Comparison of ENCODE assay signal across 27 cellular contexts in the genomic region with DNA sequence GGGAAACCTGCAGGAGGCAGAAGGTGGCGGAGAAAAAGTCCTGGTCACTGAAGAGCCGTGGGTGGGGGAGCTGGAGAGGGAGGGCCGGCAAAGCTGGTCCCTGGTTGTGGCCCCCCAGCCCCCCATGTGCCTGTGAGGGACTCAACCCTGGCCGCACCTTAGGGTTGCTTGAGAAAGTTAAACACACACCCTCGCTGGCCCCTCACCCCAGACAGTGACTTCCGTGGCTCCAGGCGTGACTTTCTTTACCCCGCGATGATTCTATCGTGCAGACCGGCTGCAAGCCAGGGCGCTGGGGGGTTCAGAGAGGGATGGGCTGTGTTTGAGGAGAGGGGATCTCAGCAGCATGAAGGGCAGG.
"Had no signal": no experiment of that assay in that cellular context is flagged by ENCODE, and none has a peak within 500 bp of the region (broad histone marks: within the 10 kb centered on the region; RNA-seq: fewer than 3 reads in every experiment).

No MANE protein-coding gene starts in this region.

- H3K27ac ChIP-seq: lower lobe of right lung, neutrophil, parathyroid adenoma, right atrium auricular region, right lobe of liver, spleen, stomach, testis, thyroid gland, upper lobe of right lung, uterus had no signal

- H3K27me3 ChIP-seq: neutrophil, right atrium auricular region, right lobe of liver, spleen, stomach, testis, thyroid gland, upper lobe of right lung, uterus had no signal

- H3K79me2 ChIP-seq: parathyroid adenoma had no signal

- H2AFZ ChIP-seq: parathyroid adenoma had no signal

- H3K36me3 ChIP-seq: lower lobe of right lung, neutrophil, right atrium auricular region, right lobe of liver, stomach, thyroid gland, upper lobe of right lung, uterus had no signal

- H3K4me1 Mint-ChIP-seq: mesothelial cell of epicardium; naive thymus-derived CD4-positive, alpha-beta T cell; stimulated activated effector memory CD8-positive, alpha-beta T cell treated with anti-CD3 and anti-CD28 coated beads, Interleukin-12 subunit alpha, Interleukin-12 subunit beta, amount 100 ng/mL, for 72 hours had no signal

- DNase-seq: hippocampal formation; kidney glomerular epithelial cell; left cardiac atrium; lower lobe of right lung; mammary epithelial cell; mesenchymal stem cell; naive thymus-derived CD4-positive, alpha-beta T cell; occipital lobe; small intestine; stimulated activated CD4-positive, alpha-beta T cell treated with anti-CD3 and anti-CD28 coated beads, Interleukin-4, amount 100 ng/mL, for 24 hours; stimulated activated naive CD4-positive, alpha-beta T cell; stomach; testis; thyroid gland; trophoblast cell; upper lobe of right lung; uterus had no signal

- H3K27me3 Mint-ChIP-seq: progenitor cell of endocrine pancreas had no signal

- H3K4me3 Mint-ChIP-seq: mesothelial cell of epicardium; naive thymus-derived CD4-positive, alpha-beta T cell; natural killer cell treated with Interleukin-12 subunit alpha and Interleukin-12 subunit beta and Interleukin-15 and Interleukin-18, amount 100 ng/mL, for 72 hours; stimulated activated effector memory CD8-positive, alpha-beta T cell treated with anti-CD3 and anti-CD28 coated beads, Interleukin-12 subunit alpha, Interleukin-12 subunit beta, amount 100 ng/mL, for 72 hours had no signal

- ATAC-seq: left cardiac atrium; left lobe of liver; lower lobe of right lung; naive thymus-derived CD4-positive, alpha-beta T cell; natural killer cell treated with Interleukin-12 subunit alpha and Interleukin-12 subunit beta and Interleukin-15 and Interleukin-18, amount 100 ng/mL, for 72 hours; stimulated activated effector memory CD8-positive, alpha-beta T cell treated with anti-CD3 and anti-CD28 coated beads, Interleukin-12 subunit alpha, Interleukin-12 subunit beta, amount 100 ng/mL, for 72 hours; upper lobe of right lung had no signal

- H3K9me3 Mint-ChIP-seq: mesothelial cell of epicardium; natural killer cell treated with Interleukin-12 subunit alpha and Interleukin-12 subunit beta and Interleukin-15 and Interleukin-18, amount 100 ng/mL, for 72 hours; stimulated activated effector memory CD8-positive, alpha-beta T cell treated with anti-CD3 and anti-CD28 coated beads, Interleukin-12 subunit alpha, Interleukin-12 subunit beta, amount 100 ng/mL, for 72 hours had no signal

- H3K36me3 Mint-ChIP-seq: naive thymus-derived CD4-positive, alpha-beta T cell; natural killer cell treated with Interleukin-12 subunit alpha and Interleukin-12 subunit beta and Interleukin-15 and Interleukin-18, amount 100 ng/mL, for 72 hours; stimulated activated effector memory CD8-positive, alpha-beta T cell treated with anti-CD3 and anti-CD28 coated beads, Interleukin-12 subunit alpha, Interleukin-12 subunit beta, amount 100 ng/mL, for 72 hours had no signal

- H3K4me1 ChIP-seq: lower lobe of right lung, parathyroid adenoma, right atrium auricular region, right lobe of liver, spleen, stomach, testis, thyroid gland, upper lobe of right lung, uterus had no signal

- H3K9ac ChIP-seq: parathyroid adenoma had no signal

- H3K27ac Mint-ChIP-seq: mesothelial cell of epicardium; naive thymus-derived CD4-positive, alpha-beta T cell; natural killer cell treated with Interleukin-12 subunit alpha and Interleukin-12 subunit beta and Interleukin-15 and Interleukin-18, amount 100 ng/mL, for 72 hours; stimulated activated effector memory CD8-positive, alpha-beta T cell treated with anti-CD3 and anti-CD28 coated beads, Interleukin-12 subunit alpha, Interleukin-12 subunit beta, amount 100 ng/mL, for 72 hours had no signal

- H3K4me3 ChIP-seq: lower lobe of right lung, right atrium auricular region, right lobe of liver, spleen, stomach, testis, thyroid gland, upper lobe of right lung, uterus had no signal

- H3K9me3 ChIP-seq: lower lobe of right lung, neutrophil, right atrium auricular region, right lobe of liver, spleen, stomach, testis, thyroid gland, upper lobe of right lung, uterus had no signal
